Comparison of ENCODE assay signal across 15 cellular contexts in genomic region chr10:21746118-21746517, GRCh38.
DNase-seq lines count a peak whose midpoint lies in the region; ATAC-seq and TF ChIP-seq lines count a peak whose summit lies in the region.
"Had no signal": no experiment of that assay in that cellular context is flagged by ENCODE, and none has a peak within 500 bp of the region (broad histone marks: within the 10 kb centered on the region; RNA-seq: fewer than 3 reads in every experiment).

No MANE protein-coding gene starts in this region.

- peak; percentile 77 for ATAC-seq in activated CD8-positive, alpha-beta T cell treated with anti-CD3 and anti-CD28 coated beads, Interleukin-2, amount 10 ng/mL, durations not matched to agents 7 days and 5 days
- ATAC-seq in mucosa of descending colon (peak; percentile 51), HG03039 (IDR thresholded peaks at IDR 0.05; ENCODE audit: unreplicated experiment) (no peak), GM21737 (IDR thresholded peaks at IDR 0.05; ENCODE audit: unreplicated experiment) (no peak), GM18873 (IDR thresholded peaks at IDR 0.05; ENCODE audit: low FRiP score, unreplicated experiment) (no peak)

- H3K4me1 ChIP-seq in BLaER1, result peaks cover 9% of the 10 kb centered on the region; the same call in 1 of the 2 replicates
- peaks cover 20% of the 10 kb centered on the region for H3K4me1 ChIP-seq in Caco-2
- peaks cover 4% of the 10 kb centered on the region for H3K4me1 ChIP-seq in mucosa of descending colon (ENCODE audit: low read depth)

- H3K27me3 Mint-ChIP-seq in Caco-2 (ENCODE audit: insufficient read depth, unreplicated experiment), result no peaks in the 10 kb centered on the region
- H3K27me3 Mint-ChIP-seq in activated CD8-positive, alpha-beta T cell treated with anti-CD3 and anti-CD28 coated beads, Interleukin-2, amount 10 ng/mL, durations not matched to agents 7 days and 5 days (ENCODE audit: low read depth), result no peaks in the 10 kb centered on the region
- H3K27me3 Mint-ChIP-seq: B cell had no signal

- peak overlapping the region; percentile 40 for H3K4me2 ChIP-seq in BLaER1

- intact Hi-C loops in Caco-2 (cut with micrococcal nuclease; ENCODE audit: unreplicated experiment) (no loop called here), mucosa of descending colon (cut with DNase I, micrococcal nuclease) (no loop called here)

- H3K9ac ChIP-seq in BLaER1, result no peak overlapping the region

- H3K9me3 ChIP-seq in BLaER1 (no peaks in the 10 kb centered on the region), Caco-2 (no peaks in the 10 kb centered on the region), mucosa of descending colon (no peaks in the 10 kb centered on the region)
- H3K9me3 ChIP-seq: neutrophil had no signal

- CTCF ChIA-PET in Caco-2 (lab: Charles Lee), result interaction anchor here (0.6 kb wide), 1 partner anchor 14 kb away, joined by 7 read pairs; no protein-coding TSS in a partner anchor
- CTCF ChIA-PET in activated CD8-positive, alpha-beta T cell treated with anti-CD3 and anti-CD28 coated beads, Interleukin-2, amount 10 ng/mL, durations not matched to agents 7 days and 5 days (lab: Charles Lee), result no interaction called here

- H3K4me3 ChIP-seq in BLaER1 (no peak overlapping the region), Caco-2 (ENCODE audit: low read depth, low read length) (no peak overlapping the region), mucosa of descending colon (no peak overlapping the region)

- no TSS peak for BruUV-seq in Caco-2 (replicated peaks; lab: Mats Ljungman, UMichigan)

- peaks cover 15% of the 10 kb centered on the region for H3K4me1 Mint-ChIP-seq in Caco-2 (ENCODE audit: low read depth, unreplicated experiment)
- H3K4me1 Mint-ChIP-seq in activated CD8-positive, alpha-beta T cell treated with anti-CD3 and anti-CD28 coated beads, Interleukin-2, amount 10 ng/mL, durations not matched to agents 7 days and 5 days (ENCODE audit: low read depth), result peaks cover 37% of the 10 kb centered on the region

- no peak overlapping the region for H3K27ac ChIP-seq in BLaER1
- H3K27ac ChIP-seq: neutrophil had no signal

- H3K36me3 Mint-ChIP-seq in Caco-2 (ENCODE audit: insufficient read depth, unreplicated experiment), result peaks cover 85% of the 10 kb centered on the region
- H3K36me3 Mint-ChIP-seq in activated CD8-positive, alpha-beta T cell treated with anti-CD3 and anti-CD28 coated beads, Interleukin-2, amount 10 ng/mL, durations not matched to agents 7 days and 5 days (ENCODE audit: low read depth), result peaks cover 38% of the 10 kb centered on the region

- no peaks in the 10 kb centered on the region for H3K9me3 Mint-ChIP-seq in Caco-2 (ENCODE audit: unreplicated experiment)
- H3K9me3 Mint-ChIP-seq in activated CD8-positive, alpha-beta T cell treated with anti-CD3 and anti-CD28 coated beads, Interleukin-2, amount 10 ng/mL, durations not matched to agents 7 days and 5 days (ENCODE audit: insufficient read depth), result no peaks in the 10 kb centered on the region

- H3K27ac Mint-ChIP-seq in Caco-2 (ENCODE audit: unreplicated experiment), result peak overlapping the region; percentile 22
- H3K27ac Mint-ChIP-seq in activated CD8-positive, alpha-beta T cell treated with anti-CD3 and anti-CD28 coated beads, Interleukin-2, amount 10 ng/mL, durations not matched to agents 7 days and 5 days, result peak overlapping the region; percentile 84
- H3K27ac Mint-ChIP-seq: B cell had no signal

- DNase-seq in Caco-2, result no peak
- peak; percentile 68 for DNase-seq in activated CD8-positive, alpha-beta T cell treated with anti-CD3 and anti-CD28 coated beads, Interleukin-2, amount 10 ng/mL, durations not matched to agents 7 days and 5 days
- DNase-seq in mucosa of descending colon, result no peak
- DNase-seq in activated gamma-delta T cell treated with Interleukin-2 at 50 U/mL for 16 hours, result no peak
- DNase-seq: DMS79; effector memory CD4-positive, alpha-beta T cell; NCI-H2081 treated with DMSO at 0.1 percent for 48 hours; NCI-H69; right cardiac atrium had no signal

- H4K20me1 ChIP-seq in BLaER1, result no peaks in the 10 kb centered on the region

- H3K27me3 ChIP-seq in BLaER1 (no peaks in the 10 kb centered on the region), Caco-2 (replicated peaks; ENCODE audit: control insufficient read depth, insufficient read depth, low read length) (no peaks in the 10 kb centered on the region)
- H3K27me3 ChIP-seq: neutrophil had no signal

- TF ChIP-seq CTCF in Caco-2 (IDR thresholded peaks at IDR 0.05; ENCODE audit: insufficient read depth in 1 of 2, low read depth in 1 of 2, low read length in 1 of 2, severe bottlenecking in 1 of 2, unreplicated experiment in 1 of 2) (no peak), mucosa of descending colon (IDR thresholded peaks at IDR 0.05) (no peak)

- H3K4me3 Mint-ChIP-seq in Caco-2 (ENCODE audit: unreplicated experiment), result no peak overlapping the region
- peak overlapping the region; percentile 39 for H3K4me3 Mint-ChIP-seq in activated CD8-positive, alpha-beta T cell treated with anti-CD3 and anti-CD28 coated beads, Interleukin-2, amount 10 ng/mL, durations not matched to agents 7 days and 5 days
- H3K4me3 Mint-ChIP-seq: B cell had no signal

- POLR2A ChIA-PET in Caco-2 (lab: Charles Lee), result interaction anchor here (0.6 kb wide), 1 partner anchor 57 kb away, joined by 7 read pairs; no protein-coding TSS in a partner anchor
- POLR2A ChIA-PET in activated CD8-positive, alpha-beta T cell treated with anti-CD3 and anti-CD28 coated beads, Interleukin-2, amount 10 ng/mL, durations not matched to agents 7 days and 5 days (lab: Charles Lee), result interaction anchor here (0.6 kb wide), 1 partner anchor 186 kb away, joined by 4 read pairs; no protein-coding TSS in a partner anchor

- H3K36me3 ChIP-seq in BLaER1, result peaks cover 34% of the 10 kb centered on the region
- H3K36me3 ChIP-seq in Caco-2 (ENCODE audit: control insufficient read depth, insufficient read depth, low read length), result peaks cover 2% of the 10 kb centered on the region; the same call in 1 of the 2 replicates
- no peaks in the 10 kb centered on the region for H3K36me3 ChIP-seq in mucosa of descending colon (ENCODE audit: low read depth)

Comparison
In these comparisons a context has a peak if more than half of its experiments do, and no peak if none do; other contexts are left out.
1. ATAC-seq: peak in activated CD8-positive, alpha-beta T cell treated with anti-CD3 and anti-CD28 coated beads, Interleukin-2, amount 10 ng/mL, durations not matched to agents 7 days and 5 days (single experiment) and mucosa of descending colon (single experiment); none in HG03039 (single experiment), GM21737 (single experiment) and GM18873 (single experiment).